ENCODE assay signal across 8 cellular contexts in the genomic region with DNA sequence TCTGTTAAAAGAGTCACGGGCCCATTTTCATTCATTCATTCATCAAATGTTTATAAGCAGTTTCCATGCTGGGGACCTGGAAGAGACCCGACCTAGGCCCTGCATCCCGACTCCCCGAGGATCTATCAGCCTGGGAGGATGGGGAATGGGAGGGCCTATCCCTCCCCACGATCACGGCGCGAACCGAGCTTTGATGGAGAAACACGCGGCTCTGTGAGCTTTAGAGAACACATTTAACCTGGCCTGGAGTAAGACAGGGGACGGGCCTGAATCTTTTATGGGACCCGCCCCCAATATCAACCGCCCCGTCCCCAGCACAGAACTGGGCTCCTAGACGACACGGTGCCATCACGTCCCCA. TPM values are rescaled to one million over a fixed set of nuclear protein-coding genes. Genes with fewer than 3 reads are reported as not detected.
DNase-seq lines count a peak whose midpoint lies in the region; ATAC-seq and TF ChIP-seq lines count a peak whose summit lies in the region.

No MANE protein-coding gene starts in this region.

- H3K4me2 ChIP-seq in BLaER1 treated with 17β-estradiol and CSF1 and Interleukin-3, amounts not matched to agents 10 nM and 100 nM: peak overlapping the region; percentile 74 to 94 (median 86)
- peak overlapping the region; percentile 78 for H3K4me2 ChIP-seq in MM.1S (ENCODE audit: low read depth, low read length)

- WGBS in ectodermal cell, 2 experiments: 13% methylated on average over 18 of the region's 18 CpGs

- in situ Hi-C loops in GM13976 (cut with MboI; ENCODE audit: low sequenced_read_pairs, unreplicated experiment): no loop called here

- H2AFZ ChIP-seq in MM.1S (ENCODE audit: low read length) (peak overlapping the region; percentile 36), neuron (ENCODE audit: low read depth, low read length) (peak overlapping the region; percentile 78)

- peaks cover 0 to 23% (median 7%) of the 10 kb centered on the region in 11 experiments; a peak in 8 of 22 replicates for H4K20me1 ChIP-seq in BLaER1 treated with 17β-estradiol and CSF1 and Interleukin-3, amounts not matched to agents 10 nM and 100 nM
- H4K20me1 ChIP-seq in MM.1S (ENCODE audit: insufficient read depth, low read length): no peaks in the 10 kb centered on the region

- no peak for DNase-seq in MM.1S
- DNase-seq in GM13976 (ENCODE audit: low spot score): no peak
- DNase-seq in NCI-H1436 treated with DMSO at 0.1 percent for 48 hours (lab: John Stamatoyannopoulos, UW): no peak
- DNase-seq in GM20000 (ENCODE audit: low spot score): no peak

- H3K36me3 ChIP-seq in BLaER1 treated with 17β-estradiol and CSF1 and Interleukin-3, amounts not matched to agents 10 nM and 100 nM: no peaks in the 10 kb centered on the region
- H3K36me3 ChIP-seq in MM.1S (replicated peaks; ENCODE audit: insufficient read depth, low read length) (no peaks in the 10 kb centered on the region), ectodermal cell (ENCODE audit: control insufficient read depth, insufficient read depth, low read length) (no peaks in the 10 kb centered on the region), neuron (ENCODE audit: insufficient read depth, low read length) (no peaks in the 10 kb centered on the region)

- peak overlapping the region; percentile 47 to 86 (median 59); a peak in 19 of 20 replicates for H3K4me3 ChIP-seq in BLaER1 treated with 17β-estradiol and CSF1 and Interleukin-3, amounts not matched to agents 10 nM and 100 nM
- H3K4me3 ChIP-seq in MM.1S (ENCODE audit: low read length) (peak overlapping the region; percentile 49), ectodermal cell (ENCODE audit: insufficient read depth, low read depth, low read length) (peak overlapping the region; percentile 31), neuron (ENCODE audit: low read length) (peak overlapping the region; percentile 47)

- H3K9me3 ChIP-seq in BLaER1 treated with 17β-estradiol and CSF1 and Interleukin-3, amounts not matched to agents 10 nM and 100 nM (replicated peaks in 1 of 11): no peaks in the 10 kb centered on the region
- H3K9me3 ChIP-seq in MM.1S (replicated peaks; ENCODE audit: insufficient read depth, low read length) (no peaks in the 10 kb centered on the region), ectodermal cell (ENCODE audit: control insufficient read depth, low read length) (no peaks in the 10 kb centered on the region), neuron (ENCODE audit: low read length) (no peaks in the 10 kb centered on the region)

- TF ChIP-seq CTCF in MM.1S (IDR thresholded peaks at IDR 0.05; ENCODE audit: low read length) (no peak), GM13976 (IDR thresholded peaks at IDR 0.05; ENCODE audit: borderline replicate concordance, control extremely low read depth, extremely low read depth, insufficient read depth, missing control alignments) (no peak), GM20000 (IDR thresholded peaks at IDR 0.05; ENCODE audit: extremely low read depth, missing control alignments) (no peak)

- H3K79me2 ChIP-seq in MM.1S (ENCODE audit: low read length): no peaks in the 10 kb centered on the region

- peak overlapping the region in 7 of 11 experiments; percentile 27 to 61 (median 41); a peak in 12 of 22 replicates for H3K27ac ChIP-seq in BLaER1 treated with 17β-estradiol and CSF1 and Interleukin-3, amounts not matched to agents 10 nM and 100 nM
- H3K27ac ChIP-seq in MM.1S (ENCODE audit: low read length) (no peak overlapping the region), ectodermal cell (ENCODE audit: insufficient read depth, low read depth, low read length, poor library complexity, severe bottlenecking) (no peak overlapping the region)

- peaks cover 0 to 10% (median 0%) of the 10 kb centered on the region in 11 experiments; a peak in 6 of 22 replicates for H3K27me3 ChIP-seq in BLaER1 treated with 17β-estradiol and CSF1 and Interleukin-3, amounts not matched to agents 10 nM and 100 nM
- peaks cover 45% of the 10 kb centered on the region for H3K27me3 ChIP-seq in MM.1S (replicated peaks; ENCODE audit: insufficient read depth, low read length)
- H3K27me3 ChIP-seq in ectodermal cell (ENCODE audit: control insufficient read depth, insufficient read depth, low read length, poor library complexity, severe bottlenecking): peaks cover 29% of the 10 kb centered on the region
- H3K27me3 ChIP-seq in neuron (ENCODE audit: insufficient read depth, low read length): no peaks in the 10 kb centered on the region

- no peak for ATAC-seq in GM18873 (IDR thresholded peaks at IDR 0.05; ENCODE audit: low FRiP score, unreplicated experiment)

- H3F3A ChIP-seq in MM.1S (ENCODE audit: insufficient read depth, low read length): no peaks in the 10 kb centered on the region

- peaks cover 33 to 44% (median 40%) of the 10 kb centered on the region in 10 experiments for H3K4me1 ChIP-seq in BLaER1 treated with 17β-estradiol and CSF1 and Interleukin-3, amounts not matched to agents 10 nM and 100 nM
- no peaks in the 10 kb centered on the region for H3K4me1 ChIP-seq in MM.1S (ENCODE audit: low read length)
- no peaks in the 10 kb centered on the region for H3K4me1 ChIP-seq in ectodermal cell (ENCODE audit: control insufficient read depth, insufficient read depth, low read length)
- peaks cover 13% of the 10 kb centered on the region for H3K4me1 ChIP-seq in neuron (ENCODE audit: insufficient read depth, low read length)

- H3K9ac ChIP-seq in BLaER1 treated with 17β-estradiol and CSF1 and Interleukin-3, amounts not matched to agents 10 nM and 100 nM: peak overlapping the region in 9 of 11 experiments; percentile 34 to 65 (median 56); a peak in 15 of 22 replicates
- no peak overlapping the region for H3K9ac ChIP-seq in MM.1S (ENCODE audit: low read length)

- H3K9me2 ChIP-seq in MM.1S (replicated peaks; ENCODE audit: insufficient read depth, low read length): no peaks in the 10 kb centered on the region

RNA-seq across cellular contexts. Expression of a gene that starts 0.9 kb away (rescaled TPM):
- 13.6 TPM for polyA plus RNA-seq in ectodermal cell (2013, experiment 1 of 4)
- polyA plus RNA-seq in ectodermal cell (2013, experiment 2 of 4): 15.8 TPM
- polyA plus RNA-seq in ectodermal cell (2013, experiment 3 of 4): 11.1 TPM
- polyA plus RNA-seq in ectodermal cell (2013, experiment 4 of 4): 11.9 TPM

RNA-seq across cellular contexts. Expression of a gene that starts 45.0 kb away (rescaled TPM):
- polyA plus RNA-seq in ectodermal cell (2013, experiment 1 of 4): 32.8 TPM
- polyA plus RNA-seq in ectodermal cell (2013, experiment 2 of 4): 26.5 TPM
- polyA plus RNA-seq in ectodermal cell (2013, experiment 3 of 4): 27.7 TPM
- 30.1 TPM for polyA plus RNA-seq in ectodermal cell (2013, experiment 4 of 4)

RNA-seq across cellular contexts. Expression of a gene that starts 59.2 kb away (rescaled TPM):
- polyA plus RNA-seq in ectodermal cell (2013, experiment 1 of 4): 0.31 TPM
- 0.21 TPM for polyA plus RNA-seq in ectodermal cell (2013, experiment 2 of 4)
- 0.37 TPM for polyA plus RNA-seq in ectodermal cell (2013, experiment 3 of 4)
- 0.16 TPM for polyA plus RNA-seq in ectodermal cell (2013, experiment 4 of 4)

Comparison
In these comparisons a context has a peak if more than half of its experiments do, and no peak if none do; other contexts are left out.
1. H3K27ac ChIP-seq: peak in BLaER1 treated with 17β-estradiol and CSF1 and Interleukin-3, amounts not matched to agents 10 nM and 100 nM (7 of 11); none in MM.1S (single experiment) and ectodermal cell (single experiment).
2. Peak in every context shown above with its lines, with median percentiles within 50 percentile points of each other: H3K4me3 ChIP-seq.